ENCODE assay signal across 10 cellular contexts in the genomic region with DNA sequence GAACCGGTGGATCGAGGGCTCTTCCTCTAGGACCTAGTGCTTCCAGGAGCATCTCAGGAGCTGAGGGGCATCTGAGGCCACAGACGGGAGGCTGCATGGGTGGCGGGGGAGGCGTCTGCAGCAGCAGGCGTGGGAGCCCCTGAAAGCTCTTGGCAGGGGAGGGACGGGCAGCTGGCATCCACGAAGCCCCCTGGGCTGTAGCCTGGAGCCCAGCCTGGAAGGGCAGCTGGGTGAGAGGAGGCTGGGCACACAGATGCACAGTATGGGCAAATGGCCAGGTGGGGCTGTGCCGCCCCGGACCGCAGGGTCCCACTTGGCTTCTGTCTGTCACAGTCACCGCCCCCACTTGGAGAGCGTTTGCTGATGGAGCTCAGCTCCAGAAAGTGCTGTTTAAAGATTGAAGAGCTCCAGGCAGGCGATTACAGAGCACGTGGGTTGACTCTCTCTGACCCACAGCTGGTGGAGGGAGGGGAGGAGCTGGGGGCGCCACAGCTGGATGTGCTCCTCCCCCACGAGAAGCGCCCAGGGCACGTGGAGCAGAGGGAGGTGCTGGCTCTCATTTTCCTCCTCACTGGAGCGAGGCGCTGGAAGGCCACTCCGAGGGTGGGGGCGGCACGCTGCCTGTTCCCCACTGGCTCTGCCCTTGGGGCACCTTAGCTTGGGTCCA.
DNase-seq lines count a peak whose midpoint lies in the region; ATAC-seq, FAIRE-seq and TF ChIP-seq lines count a peak whose summit lies in the region.
"Had no signal": no experiment of that assay in that cellular context is flagged by ENCODE, and none has a peak within 500 bp of the region (broad histone marks: within the 10 kb centered on the region; RNA-seq: fewer than 3 reads in every experiment).

No MANE protein-coding gene starts in this region.

- H3K9me1 ChIP-seq in K562 (ENCODE audit: control insufficient read depth, insufficient read depth, low read length): no peaks in the 10 kb centered on the region

- no peak overlapping the region for H2BK120ac ChIP-seq in neuronal stem cell (ENCODE audit: low read depth, low read length)

- H3K27me3 ChIP-seq in K562 (ENCODE audit: control insufficient read depth in 2 of 2, insufficient read depth in 2 of 2, low read length in 2 of 2) (peaks cover 4 to 20% of the 10 kb centered on the region in 2 experiments; a peak in 2 of 5 replicates), neuronal stem cell (ENCODE audit: control insufficient read depth in 3 of 3, insufficient read depth in 3 of 3, low read depth in 1 of 3, low read length in 3 of 3) (peaks cover 0 to 29% (median 0%) of the 10 kb centered on the region in 3 experiments)

- CTCF ChIA-PET in K562 (lab: Yijun Ruan, JAX; ENCODE audit: low intra/inter-chr PET ratio): no interaction called here

- peak overlapping the region; percentile 89 for H2AK5ac ChIP-seq in neuronal stem cell (ENCODE audit: low read depth, low read length)

- no peak for FAIRE-seq in K562 (lab: Jason Lieb, UNC)

- H3K4me2 ChIP-seq in K562 (ENCODE audit: insufficient read depth, low read length) (no peak overlapping the region), neuronal stem cell (ENCODE audit: insufficient read depth, low read length, poor library complexity, severe bottlenecking) (no peak overlapping the region)

- no peak for TF ChIP-seq EP300 in K562 (IDR thresholded peaks at IDR 0.05; ENCODE audit: low read length)

- H3K9me3 ChIP-seq in K562 (replicated peaks; ENCODE audit: control insufficient read depth, insufficient read depth, low read depth, low read length) (no peaks in the 10 kb centered on the region), neuronal stem cell (replicated peaks in 1 of 2; ENCODE audit: control insufficient read depth in 2 of 2, insufficient read depth in 1 of 2, low read depth in 1 of 2, low read length in 2 of 2) (no peaks in the 10 kb centered on the region)

- TF ChIP-seq POLR2A in K562 (conservative IDR thresholded peaks at IDR 0.05): no peak

- peak overlapping the region; percentile 35 for H4K91ac ChIP-seq in neuronal stem cell (ENCODE audit: low read depth, low read length, poor library complexity)

- H2BK5ac ChIP-seq in neuronal stem cell (ENCODE audit: low read length): peak overlapping the region; percentile 67

- no peak for TF ChIP-seq CTCF in K562 (IDR thresholded peaks at IDR 0.05 in 2 of 3, conservative IDR thresholded peaks at IDR 0.05 in 1 of 3; ENCODE audit: insufficient read depth in 2 of 3, low read depth in 1 of 3, low read length in 3 of 3)
- no peak for TF ChIP-seq CTCF in foreskin fibroblast (IDR thresholded peaks at IDR 0.05; ENCODE audit: low read depth, low read length)

- 0% methylated on average over 1 of the region's 24 CpGs for WGBS in K562 (ENCODE audit: insufficient coverage, low coverage, missing lambda C conversion rate)
- no CpG with 5 or more reads among the region's 24 CpGs for WGBS in neuronal stem cell (ENCODE audit: extremely low coverage in 2 of 2, insufficient read length in 2 of 2, insufficient replicate concordance in 1 of 2), 2 donors

- H4K8ac ChIP-seq in neuronal stem cell (ENCODE audit: low read depth, low read length): peak overlapping the region; percentile 97

- H3K36me3 ChIP-seq in K562 (ENCODE audit: control insufficient read depth, insufficient read depth, low read length) (no peaks in the 10 kb centered on the region), neuronal stem cell (replicated peaks in 1 of 2; ENCODE audit: control insufficient read depth in 2 of 2, insufficient read depth in 2 of 2, low read length in 2 of 2) (no peaks in the 10 kb centered on the region)

- POLR2A ChIA-PET in K562 (lab: Yijun Ruan, JAX): no interaction called here

- no peak overlapping the region for H3K9ac ChIP-seq in K562 (ENCODE audit: insufficient read depth in 1 of 2, low read depth in 2 of 2, low read length in 2 of 2)
- no peak overlapping the region for H3K9ac ChIP-seq in neuronal stem cell (ENCODE audit: low read depth, low read length, poor library complexity)

- intact Hi-C loops in K562 (cut with micrococcal nuclease): no loop called here

- BruUV-seq in K562 (replicated peaks; lab: Mats Ljungman, UMichigan): no TSS peak

- H3K79me1 ChIP-seq in neuronal stem cell (ENCODE audit: low read depth, low read length): no peaks in the 10 kb centered on the region

- H2AFZ ChIP-seq in K562 (ENCODE audit: low read depth, low read length) (no peak overlapping the region), neuronal stem cell (ENCODE audit: low read length) (no peak overlapping the region)

- no peaks in the 10 kb centered on the region for H4K20me1 ChIP-seq in K562 (replicated peaks; ENCODE audit: control insufficient read depth, insufficient read depth, low read length)

- H3K27ac ChIP-seq in K562 (ENCODE audit: extremely low read depth, low read depth, low read length): no peak overlapping the region
- no peak overlapping the region for H3K27ac ChIP-seq in neuronal stem cell (replicated peaks; ENCODE audit: low read length)
- H3K27ac ChIP-seq: HL-60 had no signal

- H2BK12ac ChIP-seq in neuronal stem cell (ENCODE audit: low read length): no peak overlapping the region

- H3K4ac ChIP-seq in neuronal stem cell (ENCODE audit: low read length): peak overlapping the region; percentile 80

- ATAC-seq in K562: no peak

- DNase-seq in D341Med (ENCODE audit: low spot score): peak; percentile 34
- DNase-seq in NCI-H1694 treated with DMSO at 0.1 percent for 48 hours (lab: John Stamatoyannopoulos, UW): peak; percentile 100
- no peak for DNase-seq in K562 (ENCODE audit: extremely low read depth in 1 of 4, low spot score in 3 of 4)
- no peak for DNase-seq in neuronal stem cell (ENCODE audit: low spot score)
- DNase-seq in NAMALWA (ENCODE audit: low spot score): no peak
- DNase-seq in foreskin fibroblast: no peak
- no peak for DNase-seq in DMS153 (lab: John Stamatoyannopoulos, UW)
- DNase-seq in activated CD4-positive, alpha-beta T cell treated with anti-CD3 and anti-CD28 coated beads, Interleukin-2, amount 50 U/mL, for 4 hours: no peak
- DNase-seq: NCI-H1436 had no signal

- H3K18ac ChIP-seq in neuronal stem cell (ENCODE audit: low read length): peak overlapping the region; percentile 75

- H2BK15ac ChIP-seq in neuronal stem cell (ENCODE audit: low read length): peak overlapping the region; percentile 70

- H3K79me2 ChIP-seq in K562 (ENCODE audit: control insufficient read depth, insufficient read depth, low read length): no peaks in the 10 kb centered on the region

- no peaks in the 10 kb centered on the region; a peak in 1 of 5 replicates for H3K4me1 ChIP-seq in K562 (replicated peaks in 1 of 2; ENCODE audit: control insufficient read depth in 2 of 2, insufficient read depth in 2 of 2, low read length in 2 of 2)
- peaks cover 3 to 30% of the 10 kb centered on the region in 2 donors for H3K4me1 ChIP-seq in neuronal stem cell (ENCODE audit: control insufficient read depth in 2 of 2, insufficient read depth in 1 of 2, low read depth in 1 of 2, low read length in 2 of 2)

- in situ Hi-C loops in K562 (cut with MboI): no loop called here

- no peak for TF ChIP-seq RAD21 in K562 (CRISPR knock-in tag; conservative IDR thresholded peaks at IDR 0.05 in 1 of 2, IDR thresholded peaks at IDR 0.05 in 1 of 2)

- H3K23ac ChIP-seq in neuronal stem cell (ENCODE audit: low read depth, low read length, poor library complexity): peak overlapping the region; percentile 58

- H3K4me3 ChIP-seq in K562: no peak overlapping the region
- no peak overlapping the region for H3K4me3 ChIP-seq in neuronal stem cell (ENCODE audit: low read length in 2 of 2)
- H3K4me3 ChIP-seq in foreskin fibroblast (ENCODE audit: low read depth in 1 of 2, low read length in 2 of 2): no peak overlapping the region

- H3K14ac ChIP-seq in neuronal stem cell (ENCODE audit: low read length): peak overlapping the region; percentile 39

TF ChIP-seq in K562, 482 proteins besides CTCF, POLR2A, EP300 and RAD21:
- TF ChIP-seq VEZF1 (CRISPR knock-in tag; IDR thresholded peaks at IDR 0.05): 0 out of 2 replicates have a peak, but pooled peaks have one; percentile 15
- TF ChIP-seq, protein P1, sequence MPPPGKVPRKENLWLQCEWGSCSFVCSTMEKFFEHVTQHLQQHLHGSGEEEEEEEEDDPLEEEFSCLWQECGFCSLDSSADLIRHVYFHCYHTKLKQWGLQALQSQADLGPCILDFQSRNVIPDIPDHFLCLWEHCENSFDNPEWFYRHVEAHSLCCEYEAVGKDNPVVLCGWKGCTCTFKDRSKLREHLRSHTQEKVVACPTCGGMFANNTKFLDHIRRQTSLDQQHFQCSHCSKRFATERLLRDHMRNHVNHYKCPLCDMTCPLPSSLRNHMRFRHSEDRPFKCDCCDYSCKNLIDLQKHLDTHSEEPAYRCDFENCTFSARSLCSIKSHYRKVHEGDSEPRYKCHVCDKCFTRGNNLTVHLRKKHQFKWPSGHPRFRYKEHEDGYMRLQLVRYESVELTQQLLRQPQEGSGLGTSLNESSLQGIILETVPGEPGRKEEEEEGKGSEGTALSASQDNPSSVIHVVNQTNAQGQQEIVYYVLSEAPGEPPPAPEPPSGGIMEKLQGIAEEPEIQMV (tag; conservative IDR thresholded peaks at IDR 0.05; ENCODE audit: low read depth): no peak

Comparison
In these comparisons a context has a peak if more than half of its experiments do, and no peak if none do; other contexts are left out.
1. DNase-seq: peak in D341Med (single experiment) and NCI-H1694 treated with DMSO at 0.1 percent for 48 hours (single experiment); none in K562 (0 of 4), neuronal stem cell (single experiment), NAMALWA (single experiment), foreskin fibroblast (0 of 2), DMS153 (single experiment) and activated CD4-positive, alpha-beta T cell treated with anti-CD3 and anti-CD28 coated beads, Interleukin-2, amount 50 U/mL, for 4 hours (0 of 2).